ENCODE assay signal across 21 cellular contexts in the genomic region with DNA sequence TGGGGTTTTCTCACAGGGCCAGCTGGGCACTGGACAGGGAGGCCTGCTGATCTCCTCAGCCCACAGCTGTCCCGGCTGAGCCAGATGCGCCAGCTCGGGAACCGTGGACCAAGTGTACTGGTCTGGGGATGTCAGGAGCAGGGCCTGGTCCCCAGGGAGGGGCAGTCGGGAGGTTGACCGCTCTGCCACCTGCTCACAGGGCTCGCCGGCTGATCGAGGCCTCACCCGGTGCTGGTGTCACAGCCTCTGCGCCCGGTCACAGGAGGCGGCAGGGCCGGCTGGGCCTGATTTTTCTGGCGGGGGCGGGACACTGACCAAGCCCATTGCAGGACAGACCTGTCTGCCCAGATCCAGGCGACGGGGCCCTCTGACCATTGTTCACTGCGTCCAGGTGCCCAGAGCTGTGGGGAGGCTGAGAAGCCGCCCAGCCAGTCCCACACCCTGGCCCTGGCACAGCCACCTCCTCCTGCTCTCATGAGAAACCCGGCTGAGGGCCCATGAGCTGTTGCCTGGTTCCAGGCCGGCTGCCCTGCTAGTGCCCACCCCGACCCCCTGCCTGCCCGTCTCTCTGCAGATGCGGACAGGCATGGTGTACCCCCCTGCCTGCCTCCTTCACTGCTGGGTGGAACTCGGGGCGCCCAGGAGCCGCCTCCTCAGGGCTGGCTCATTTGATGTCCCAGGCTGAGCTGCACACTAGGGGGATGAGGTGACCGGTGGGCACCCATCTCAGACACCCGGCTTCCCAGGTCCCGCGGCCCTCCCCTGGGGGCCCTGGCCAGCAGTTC. TPM values are rescaled to one million over a fixed set of nuclear protein-coding genes. Genes with fewer than 3 reads are reported as not detected.
DNase-seq lines count a peak whose midpoint lies in the region; ATAC-seq lines count a peak whose summit lies in the region.
"Had no signal": no experiment of that assay in that cellular context is flagged by ENCODE, and none has a peak within 500 bp of the region (broad histone marks: within the 10 kb centered on the region; RNA-seq: fewer than 3 reads in every experiment).

No MANE protein-coding gene starts in this region.

- H3K4me1 Mint-ChIP-seq in stimulated activated naive CD8-positive, alpha-beta T cell treated with anti-CD3 and anti-CD28 coated beads, Interleukin-15, amount 100 ng/mL, for 72 hours: peaks cover 16% of the 10 kb centered on the region
- H3K4me1 Mint-ChIP-seq: activated naive CD4-positive, alpha-beta T cell treated with anti-CD3 and anti-CD28 coated beads, Interleukin-2, amount 50 U/mL, for 24 hours had no signal

- no peaks in the 10 kb centered on the region for H3K27me3 Mint-ChIP-seq in stimulated activated naive CD8-positive, alpha-beta T cell treated with anti-CD3 and anti-CD28 coated beads, Interleukin-15, amount 100 ng/mL, for 72 hours
- H3K27me3 Mint-ChIP-seq: activated naive CD4-positive, alpha-beta T cell treated with anti-CD3 and anti-CD28 coated beads, Interleukin-2, amount 50 U/mL, for 24 hours; type B pancreatic cell had no signal

- no peak overlapping the region for H3K4me3 Mint-ChIP-seq in stimulated activated naive CD8-positive, alpha-beta T cell treated with anti-CD3 and anti-CD28 coated beads, Interleukin-15, amount 100 ng/mL, for 72 hours
- H3K4me3 Mint-ChIP-seq: activated naive CD4-positive, alpha-beta T cell treated with anti-CD3 and anti-CD28 coated beads, Interleukin-2, amount 50 U/mL, for 24 hours; brain; nephron; type B pancreatic cell had no signal

- DNase-seq in stimulated activated naive CD8-positive, alpha-beta T cell treated with anti-CD3 and anti-CD28 coated beads, Interleukin-15, amount 100 ng/mL, for 72 hours: no peak
- DNase-seq in stimulated activated naive CD8-positive, alpha-beta T cell treated with anti-CD3 and anti-CD28 coated beads, Interleukin-15, Interleukin-2, amounts not matched to agents 100 U/mL and 50 U/mL, for 24 hours: no peak
- DNase-seq in epithelial cell of prostate (ENCODE audit: low read depth, low spot score): no peak
- DNase-seq in myocyte (ENCODE audit: low read depth): peak; percentile 57
- DNase-seq in 8988T: no peak
- no peak for DNase-seq in NCI-H2196 treated with DMSO at 0.1 percent for 48 hours (lab: John Stamatoyannopoulos, UW; ENCODE audit: unreplicated experiment)
- no peak for DNase-seq in NCI-H774 (lab: John Stamatoyannopoulos, UW)
- DNase-seq: activated CD8-positive, alpha-beta memory T cell treated with anti-CD3 and anti-CD28 coated beads, Interleukin-2, amount 50 U/mL, for 48 hours; dorsolateral prefrontal cortex; GF-D8; MV-4-11; NCI-H2029 treated with DMSO at 0.1 percent for 48 hours; retina; stimulated activated CD4-positive, alpha-beta T cell treated with anti-CD3 and anti-CD28 coated beads, Interleukin-4, amount 100 ng/mL, for 1 hour; T-helper 2 cell had no signal

- no peaks in the 10 kb centered on the region for H3K9me3 Mint-ChIP-seq in stimulated activated naive CD8-positive, alpha-beta T cell treated with anti-CD3 and anti-CD28 coated beads, Interleukin-15, amount 100 ng/mL, for 72 hours
- H3K9me3 Mint-ChIP-seq: activated naive CD4-positive, alpha-beta T cell treated with anti-CD3 and anti-CD28 coated beads, Interleukin-2, amount 50 U/mL, for 24 hours; brain; nephron; type B pancreatic cell had no signal

- H3K27ac ChIP-seq in epithelial cell of prostate: peak overlapping the region; percentile 74
- H3K27ac ChIP-seq: dorsolateral prefrontal cortex had no signal

- H3K27ac Mint-ChIP-seq in stimulated activated naive CD8-positive, alpha-beta T cell treated with anti-CD3 and anti-CD28 coated beads, Interleukin-15, amount 100 ng/mL, for 72 hours: no peak overlapping the region
- H3K27ac Mint-ChIP-seq: activated naive CD4-positive, alpha-beta T cell treated with anti-CD3 and anti-CD28 coated beads, Interleukin-2, amount 50 U/mL, for 24 hours; brain; nephron had no signal

- peak; percentile 35 for ATAC-seq in stimulated activated naive CD8-positive, alpha-beta T cell treated with anti-CD3 and anti-CD28 coated beads, Interleukin-15, amount 100 ng/mL, for 72 hours
- no peak for ATAC-seq in stimulated activated naive CD8-positive, alpha-beta T cell treated with anti-CD3 and anti-CD28 coated beads, Interleukin-15, Interleukin-2, amounts not matched to agents 100 U/mL and 50 U/mL, for 24 hours
- ATAC-seq in GM21381 (IDR thresholded peaks at IDR 0.05; ENCODE audit: unreplicated experiment): no peak
- ATAC-seq: left lobe of liver had no signal

RNA-seq across cellular contexts. Expression of gene TMEM184A, which starts 3.0 kb away (rescaled TPM):
- total RNA-seq in myocyte: 0.32 and 2.8 TPM in 2 replicates
- 0.33 TPM for polyA plus RNA-seq in myocyte (2012)

RNA-seq across cellular contexts. Expression of gene PSMG3, which starts 10.8 kb away (rescaled TPM):
- total RNA-seq in myocyte: 47.1 and 54.1 TPM in 2 replicates
- polyA plus RNA-seq in myocyte (2012): 50.1 TPM

RNA-seq across cellular contexts. Expression of gene MAFK, which starts 28.5 kb away (rescaled TPM):
- total RNA-seq in myocyte: 28.4 and 40.6 TPM in 2 replicates
- 30.1 TPM for polyA plus RNA-seq in myocyte (2012)

RNA-seq across cellular contexts. Expression of gene INTS1, which starts 54.8 kb away (rescaled TPM):
- 52.7 and 58.5 TPM in 2 replicates for total RNA-seq in myocyte
- polyA plus RNA-seq in myocyte (2012): 69.5 TPM
